Comparison of ENCODE assay signal across 8 cellular contexts in genomic region chr7:2519119-2519930, GRCh38. TPM values are rescaled to one million over a fixed set of nuclear protein-coding genes. Genes with fewer than 3 reads are reported as not detected.
DNase-seq lines count a peak whose midpoint lies in the region; ATAC-seq and TF ChIP-seq lines count a peak whose summit lies in the region.

Gene LFNG, plus strand, starts transcription at chr7:2519774. Its CDS starts 88 bp downstream, at chr7:2519862.

- H3K27me3 ChIP-seq in heart left ventricle: peaks cover 0 to 38% (median 0%) of the 10 kb centered on the region in 9 donors
- no peaks in the 10 kb centered on the region for H3K27me3 ChIP-seq in upper lobe of right lung

- H3K4me3 ChIP-seq in GM12875 (ENCODE audit: low read depth, low read length) (peak within 1 kb of the TSS; percentile 49), heart left ventricle (peak within 1 kb of the TSS; percentile 38 to 94 (median 71)), upper lobe of right lung (peak within 1 kb of the TSS; percentile 65)

- H3K4me1 ChIP-seq in heart left ventricle (peaks cover 5 to 60% (median 40%) of the 10 kb centered on the region in 12 donors), upper lobe of right lung (peaks cover 44% of the 10 kb centered on the region)

- TF ChIP-seq CTCF in GM12875 (IDR thresholded peaks at IDR 0.05; ENCODE audit: borderline replicate concordance, insufficient read depth, low read depth, low read length) (no peak), heart left ventricle (IDR thresholded peaks at IDR 0.05) (no peak), upper lobe of right lung (IDR thresholded peaks at IDR 0.05) (no peak)

- peaks cover 2% of the 10 kb centered on the region for H3K36me3 Mint-ChIP-seq in activated naive CD8-positive, alpha-beta T cell treated with anti-CD3 and anti-CD28 coated beads, Interleukin-2, amount 50 U/mL, for 24 hours (ENCODE audit: low read depth)

- no peaks in the 10 kb centered on the region for H3K9me3 ChIP-seq in heart left ventricle
- H3K9me3 ChIP-seq in upper lobe of right lung: no peaks in the 10 kb centered on the region

- peak; percentile 69 to 99 for TF ChIP-seq POLR2A in heart left ventricle (IDR thresholded peaks at IDR 0.05)

- intact Hi-C loops in heart left ventricle (cut with DNase I) (loop anchor here in 2 of 10 donors (5.0 kb wide), 2 partner anchors 33 to 37 kb away; no protein-coding TSS in a partner anchor), posterior vena cava (cut with DNase I) (no loop called here), upper lobe of right lung (cut with DNase I) (no loop called here)

- peak within 1 kb of the TSS; percentile 89 for H3K4me3 Mint-ChIP-seq in activated naive CD8-positive, alpha-beta T cell treated with anti-CD3 and anti-CD28 coated beads, Interleukin-2, amount 50 U/mL, for 24 hours

- H3K9me3 Mint-ChIP-seq in activated naive CD8-positive, alpha-beta T cell treated with anti-CD3 and anti-CD28 coated beads, Interleukin-2, amount 50 U/mL, for 24 hours: no peaks in the 10 kb centered on the region

- 0 to 1% (median 1%) methylated on average over 22 to 95 of the region's 95 CpGs for WGBS in heart left ventricle, 4 donors

- H3K27me3 Mint-ChIP-seq in activated naive CD8-positive, alpha-beta T cell treated with anti-CD3 and anti-CD28 coated beads, Interleukin-2, amount 50 U/mL, for 24 hours: no peaks in the 10 kb centered on the region

- ATAC-seq in HG02588 (IDR thresholded peaks at IDR 0.05; ENCODE audit: unreplicated experiment): peak; percentile 82
- ATAC-seq in activated naive CD8-positive, alpha-beta T cell treated with anti-CD3 and anti-CD28 coated beads, Interleukin-2, amount 50 U/mL, for 24 hours: peak; percentile 69
- peak; percentile 82 to 91 (median 86) for ATAC-seq in heart left ventricle
- peak; percentile 81 for ATAC-seq in upper lobe of right lung

- H3K36me3 ChIP-seq in heart left ventricle (peaks cover 0 to 3% (median 0%) of the 10 kb centered on the region in 9 donors), upper lobe of right lung (no peaks in the 10 kb centered on the region)

- H3K27ac Mint-ChIP-seq in activated naive CD8-positive, alpha-beta T cell treated with anti-CD3 and anti-CD28 coated beads, Interleukin-2, amount 50 U/mL, for 24 hours: peak within 1 kb of the TSS; percentile 79

- H3K4me1 Mint-ChIP-seq in activated naive CD8-positive, alpha-beta T cell treated with anti-CD3 and anti-CD28 coated beads, Interleukin-2, amount 50 U/mL, for 24 hours: peaks cover 48% of the 10 kb centered on the region

- H3K27ac ChIP-seq in heart left ventricle (peak within 1 kb of the TSS in 10 of 12 donors; percentile 14 to 87 (median 61)), upper lobe of right lung (peak within 1 kb of the TSS; percentile 51)

- DNase-seq in NCI-H1092 treated with DMSO at 0.1 percent for 48 hours (lab: John Stamatoyannopoulos, UW) (peak; percentile 91), T follicular helper cell (ENCODE audit: low read depth) (peak; percentile 65), heart left ventricle (peak; percentile 88 to 94 (median 92)), posterior vena cava (ENCODE audit: low spot score) (peak; percentile 95), upper lobe of right lung (peak; percentile 94)
- DNase-seq in activated naive CD8-positive, alpha-beta T cell treated with anti-CD3 and anti-CD28 coated beads, Interleukin-2, amount 50 U/mL, for 24 hours: peak; percentile 90

RNA-seq across cellular contexts. Expression of gene LFNG, which starts in this region (rescaled TPM):
- total RNA-seq in heart left ventricle (10 to 100 TPM in 3 of 9 donors, 1 to 10 TPM in 6; 3.1 to 22.8 (median 7.7) TPM), posterior vena cava (10 to 100 TPM; 15.2 to 16.5 TPM), upper lobe of right lung (35.4 TPM)
- polyA plus RNA-seq in heart left ventricle: 1 to 10 TPM; 5.4 to 5.7 TPM

Comparison
In these comparisons a context has a peak if more than half of its experiments do, and no peak if none do; other contexts are left out.
1. Peak in every context shown above with its lines: DNase-seq, ATAC-seq, H3K4me3 ChIP-seq and H3K27ac ChIP-seq.